Comparison of ENCODE assay signal across 16 cellular contexts in genomic region chrX:101040197-101040596, GRCh38. TPM values are rescaled to one million over a fixed set of nuclear protein-coding genes. Genes with fewer than 3 reads are reported as not detected.
"Had no signal": no experiment of that assay in that cellular context is flagged by ENCODE, and none has a peak within 500 bp of the region (broad histone marks: within the 10 kb centered on the region; RNA-seq: fewer than 3 reads in every experiment).

No MANE protein-coding gene starts in this region.

- H3K9me3 ChIP-seq: left lung, right atrium auricular region, SK-N-SH, transverse colon had no signal

- H3K36me3 Mint-ChIP-seq: natural killer cell had no signal

- H3K9ac ChIP-seq: SK-N-SH had no signal

- H3K4me1 ChIP-seq: left lung, right atrium auricular region, transverse colon had no signal

- H3K27me3 ChIP-seq: left lung, right atrium auricular region, transverse colon had no signal

- H3K4me3 ChIP-seq: left lung, right atrium auricular region, transverse colon had no signal

- ATAC-seq: esophagus mucosa; left lung; natural killer cell; stimulated activated memory B cell treated with anti-CD40 and anti-IgM and Interleukin-4, amounts not matched to agents 10 μg/mL and 1 μg/mL and 100 μg/mL, for 72 hours; WTC11 had no signal

- H3K36me3 ChIP-seq: right atrium auricular region, transverse colon had no signal

- H3K4me1 Mint-ChIP-seq: stimulated activated memory B cell treated with anti-CD40 and anti-IgM and Interleukin-4, amounts not matched to agents 10 μg/mL and 1 μg/mL and 100 μg/mL, for 72 hours; WTC11 had no signal

- H3K4me2 ChIP-seq: SK-N-SH had no signal

- H3K27ac Mint-ChIP-seq: activated naive CD8-positive, alpha-beta T cell treated with anti-CD3 and anti-CD28 coated beads for 36 hours; natural killer cell; stimulated activated memory B cell treated with anti-CD40 and anti-IgM and Interleukin-4, amounts not matched to agents 10 μg/mL and 1 μg/mL and 100 μg/mL, for 72 hours; WTC11 had no signal

- H3K27me3 Mint-ChIP-seq: activated naive CD8-positive, alpha-beta T cell treated with anti-CD3 and anti-CD28 coated beads for 36 hours; stimulated activated memory B cell treated with anti-CD40 and anti-IgM and Interleukin-4, amounts not matched to agents 10 μg/mL and 1 μg/mL and 100 μg/mL, for 72 hours had no signal

- FAIRE-seq: endometrium, small intestine had no signal

- H3K27ac ChIP-seq: left lung, right atrium auricular region, transverse colon had no signal

- H3K4me3 Mint-ChIP-seq: activated naive CD8-positive, alpha-beta T cell treated with anti-CD3 and anti-CD28 coated beads for 36 hours; natural killer cell; stimulated activated memory B cell treated with anti-CD40 and anti-IgM and Interleukin-4, amounts not matched to agents 10 μg/mL and 1 μg/mL and 100 μg/mL, for 72 hours; WTC11 had no signal

- DNase-seq: activated naive CD8-positive, alpha-beta T cell treated with anti-CD3 and anti-CD28 coated beads for 36 hours; foreskin melanocyte; head of caudate nucleus; islet precursor cell; left lung; natural killer cell; SK-N-SH; small intestine; substantia nigra; transverse colon had no signal

RNA-seq across cellular contexts. Expression of gene TMEM35A, which starts 38.5 kb away (rescaled TPM):
- total RNA-seq: activated naive CD8-positive, alpha-beta T cell treated with anti-CD3 and anti-CD28 coated beads for 36 hours; natural killer cell; T-helper 1 cell treated with Interleukin-12 subunit alpha and Interleukin-12 subunit beta and Interleukin-4 antibody, amounts not matched to agents 30 ng/mL and 1 ng/mL, for 36 hours had no signal
